ENCODE assay signal across 14 cellular contexts in the genomic region with DNA sequence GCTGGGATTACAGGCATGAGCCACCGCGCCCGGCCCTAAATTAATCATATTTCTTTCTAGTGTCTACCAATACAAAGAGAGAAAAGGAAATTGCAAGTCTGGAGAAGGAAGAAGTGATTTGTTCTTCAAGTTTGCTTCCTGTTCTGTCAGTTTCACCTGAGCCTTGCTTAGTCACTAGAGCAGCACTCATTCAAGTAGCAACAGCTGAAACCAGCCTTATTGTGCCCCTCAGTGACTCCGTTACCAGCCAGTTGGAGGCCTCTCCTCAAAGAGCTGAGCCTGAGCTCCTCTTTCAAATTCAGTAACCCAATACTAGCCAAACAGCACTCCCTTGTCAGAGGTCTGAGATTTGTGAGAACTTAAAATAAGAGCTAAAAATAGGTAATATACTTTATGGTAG. TPM values are rescaled to one million over a fixed set of nuclear protein-coding genes. Genes with fewer than 3 reads are reported as not detected.
DNase-seq lines count a peak whose midpoint lies in the region; ATAC-seq and TF ChIP-seq lines count a peak whose summit lies in the region.
"Had no signal": no experiment of that assay in that cellular context is flagged by ENCODE, and none has a peak within 500 bp of the region (broad histone marks: within the 10 kb centered on the region; RNA-seq: fewer than 3 reads in every experiment).

No MANE protein-coding gene starts in this region.

- H3K9me3 Mint-ChIP-seq in activated T-cell treated with anti-CD3 and anti-CD28 coated beads, Interleukin-2, amount 50 U/mL, for 72 hours, result peaks cover 0 to 3% of the 10 kb centered on the region in 2 donors
- H3K9me3 Mint-ChIP-seq in activated T-cell treated with anti-CD3 and anti-CD28 coated beads, Interleukin-2, amount 50 U/mL, for 4 hours, result peaks cover 6% of the 10 kb centered on the region
- H3K9me3 Mint-ChIP-seq in type B pancreatic cell, result peaks cover 8% of the 10 kb centered on the region

- CTCF ChIA-PET in PC-3 (lab: Charles Lee), result no interaction called here

- no peaks in the 10 kb centered on the region for H3F3A ChIP-seq in PC-3 (ENCODE audit: low read length, unreplicated experiment)

- POLR2A ChIA-PET in PC-3 (lab: Charles Lee; ENCODE audit: unreplicated experiment), result no interaction called here

- TF ChIP-seq CTCF in PC-3 (conservative IDR thresholded peaks at IDR 0.05; ENCODE audit: low read depth, low read length) (no peak), type B pancreatic cell (conservative IDR thresholded peaks at IDR 0.05) (no peak), WERI-Rb-1 (IDR thresholded peaks at IDR 0.05; ENCODE audit: low read depth, low read length) (no peak)

- H3K4me2 ChIP-seq in PC-3 (ENCODE audit: low read length), result no peak overlapping the region

- ATAC-seq in activated T-cell treated with anti-CD3 and anti-CD28 coated beads, Interleukin-2, amount 50 U/mL, for 72 hours (replicated peaks in 1 of 2), result peak; percentile 45 to 83
- no peak for ATAC-seq in activated T-cell treated with anti-CD3 and anti-CD28 coated beads, Interleukin-2, amount 50 U/mL, for 4 hours
- ATAC-seq in PC-3, result no peak
- ATAC-seq in GM21381 (IDR thresholded peaks at IDR 0.05; ENCODE audit: unreplicated experiment), result no peak

- H3K4me1 Mint-ChIP-seq in activated T-cell treated with anti-CD3 and anti-CD28 coated beads, Interleukin-2, amount 50 U/mL, for 72 hours (ENCODE audit: low read depth), result peaks cover 9% of the 10 kb centered on the region
- H3K4me1 Mint-ChIP-seq in activated T-cell treated with anti-CD3 and anti-CD28 coated beads, Interleukin-2, amount 50 U/mL, for 4 hours (ENCODE audit: low read depth), result peaks cover 4% of the 10 kb centered on the region
- H3K4me1 Mint-ChIP-seq in type B pancreatic cell (ENCODE audit: unreplicated experiment), result peaks cover 4% of the 10 kb centered on the region
- H3K4me1 Mint-ChIP-seq: CD8-positive, alpha-beta memory T cell had no signal

- no peak overlapping the region for H3K4me3 Mint-ChIP-seq in activated T-cell treated with anti-CD3 and anti-CD28 coated beads, Interleukin-2, amount 50 U/mL, for 72 hours
- H3K4me3 Mint-ChIP-seq in activated T-cell treated with anti-CD3 and anti-CD28 coated beads, Interleukin-2, amount 50 U/mL, for 4 hours, result no peak overlapping the region
- peak overlapping the region; percentile 27 for H3K4me3 Mint-ChIP-seq in type B pancreatic cell
- H3K4me3 Mint-ChIP-seq: CD8-positive, alpha-beta memory T cell had no signal

- H3K9me3 ChIP-seq in PC-3 (ENCODE audit: low read length) (no peaks in the 10 kb centered on the region), iPS-18a (ENCODE audit: control insufficient read depth, low read depth, low read length) (no peaks in the 10 kb centered on the region), WERI-Rb-1 (ENCODE audit: severe bottlenecking) (no peaks in the 10 kb centered on the region)

- H3K36me3 Mint-ChIP-seq in activated T-cell treated with anti-CD3 and anti-CD28 coated beads, Interleukin-2, amount 50 U/mL, for 72 hours (ENCODE audit: insufficient read depth in 2 of 2), result peaks cover 0 to 3% of the 10 kb centered on the region in 2 donors
- H3K36me3 Mint-ChIP-seq in activated T-cell treated with anti-CD3 and anti-CD28 coated beads, Interleukin-2, amount 50 U/mL, for 4 hours (ENCODE audit: insufficient read depth), result no peaks in the 10 kb centered on the region
- peaks cover 10% of the 10 kb centered on the region for H3K36me3 Mint-ChIP-seq in type B pancreatic cell

- H3K9me2 ChIP-seq in PC-3 (replicated peaks; ENCODE audit: low read length), result no peaks in the 10 kb centered on the region

- peaks cover 5% of the 10 kb centered on the region; the same call in 1 of the 2 replicates for H3K36me3 ChIP-seq in PC-3 (ENCODE audit: low read depth, low read length)
- H3K36me3 ChIP-seq in iPS-18a (ENCODE audit: control insufficient read depth, low read depth, low read length), result no peaks in the 10 kb centered on the region
- peaks cover under 1% of the 10 kb centered on the region; the same call in 1 of the 2 replicates for H3K36me3 ChIP-seq in WERI-Rb-1

- no peak overlapping the region for H2AFZ ChIP-seq in PC-3 (ENCODE audit: low read length)

- no peak overlapping the region for H3K9ac ChIP-seq in PC-3 (ENCODE audit: low read length)
- no peak overlapping the region for H3K9ac ChIP-seq in iPS-18a (ENCODE audit: low read length)

- H3K79me2 ChIP-seq in PC-3 (ENCODE audit: low read length), result peaks cover 100% of the 10 kb centered on the region

- no peaks in the 10 kb centered on the region for H3K27me3 Mint-ChIP-seq in activated T-cell treated with anti-CD3 and anti-CD28 coated beads, Interleukin-2, amount 50 U/mL, for 72 hours (ENCODE audit: low read depth)
- peaks cover 4% of the 10 kb centered on the region for H3K27me3 Mint-ChIP-seq in activated T-cell treated with anti-CD3 and anti-CD28 coated beads, Interleukin-2, amount 50 U/mL, for 4 hours (ENCODE audit: low read depth)
- no peaks in the 10 kb centered on the region for H3K27me3 Mint-ChIP-seq in type B pancreatic cell

- BruUV-seq in PC-3 (replicated peaks; lab: Mats Ljungman, UMichigan), result no TSS peak

- H3K27me3 ChIP-seq in PC-3 (ENCODE audit: low read length) (no peaks in the 10 kb centered on the region), iPS-18a (ENCODE audit: control insufficient read depth, insufficient read depth, low read length) (no peaks in the 10 kb centered on the region), WERI-Rb-1 (ENCODE audit: insufficient read depth, low read depth, severe bottlenecking) (no peaks in the 10 kb centered on the region)

- H3K27ac ChIP-seq in PC-3 (ENCODE audit: low read length), result no peak overlapping the region
- H3K27ac ChIP-seq in iPS-18a (ENCODE audit: low read length), result peak overlapping the region; percentile 47
- no peak overlapping the region for H3K27ac ChIP-seq in WERI-Rb-1

- no peak overlapping the region for H3K4me3 ChIP-seq in PC-3 (ENCODE audit: low read length)
- peak overlapping the region; percentile 5 for H3K4me3 ChIP-seq in iPS-18a (ENCODE audit: low read length)
- H3K4me3 ChIP-seq in WERI-Rb-1 (ENCODE audit: low read depth, low read length), result no peak overlapping the region

- H4K20me1 ChIP-seq in PC-3 (ENCODE audit: low read length), result peaks cover 18% of the 10 kb centered on the region

- H3K4me1 ChIP-seq in PC-3 (ENCODE audit: insufficient read depth, low read length) (peaks cover 16% of the 10 kb centered on the region), iPS-18a (ENCODE audit: control insufficient read depth, low read depth, low read length) (peaks cover 33% of the 10 kb centered on the region)

- no peak overlapping the region for H3K27ac Mint-ChIP-seq in activated T-cell treated with anti-CD3 and anti-CD28 coated beads, Interleukin-2, amount 50 U/mL, for 72 hours
- peak overlapping the region; percentile 77 for H3K27ac Mint-ChIP-seq in type B pancreatic cell

- intact Hi-C loops in PC-3 (cut with micrococcal nuclease), result no loop called here

- peak in 1 of 2 donors; percentile 7 for DNase-seq in activated T-cell treated with anti-CD3 and anti-CD28 coated beads, Interleukin-2, amount 50 U/mL, for 72 hours
- no peak for DNase-seq in activated T-cell treated with anti-CD3 and anti-CD28 coated beads, Interleukin-2, amount 50 U/mL, for 4 hours
- DNase-seq in PC-3, result peak; percentile 28
- DNase-seq in type B pancreatic cell (ENCODE audit: extremely low spot score, unreplicated experiment), result no peak
- DNase-seq in WERI-Rb-1, result no peak
- no peak for DNase-seq in 8988T
- DNase-seq: activated CD4-positive, CD25-positive, alpha-beta regulatory T cell treated with anti-CD3 and anti-CD28 coated beads, Interleukin-2, amount 50 U/mL, for 72 hours; CD8-positive, alpha-beta memory T cell; KG1; NCI-H187 treated with DMSO at 0.1 percent for 48 hours; occipital lobe; small intestine had no signal

RNA-seq across cellular contexts. Expression of gene PAWR, which starts 17.4 kb away (rescaled TPM):
- total RNA-seq in activated T-cell treated with anti-CD3 and anti-CD28 coated beads, Interleukin-2, amount 50 U/mL, for 72 hours, result 10 to 100 TPM in 1 of 2 donors, 1 to 10 TPM in 1; 4.4 to 18.5 TPM
- total RNA-seq in activated T-cell treated with anti-CD3 and anti-CD28 coated beads, Interleukin-2, amount 50 U/mL, for 4 hours, result 1 to 10 TPM; 1.5 to 7.3 (median 7.3) TPM
- total RNA-seq in PC-3 (2014; rRNA removed) (141 and 214 TPM in 2 replicates), type B pancreatic cell (ENCODE audit: low replicate concordance) (72.8 and 107 TPM in 2 replicates)

Comparison
In these comparisons a context has a peak if more than half of its experiments do, and no peak if none do; other contexts are left out.
1. ATAC-seq: peak in activated T-cell treated with anti-CD3 and anti-CD28 coated beads, Interleukin-2, amount 50 U/mL, for 72 hours (2 of 2); none in activated T-cell treated with anti-CD3 and anti-CD28 coated beads, Interleukin-2, amount 50 U/mL, for 4 hours (0 of 2), PC-3 (single experiment) and GM21381 (single experiment).